In genomic region chr14:75993567-75994041, GRCh38 we compare ENCODE assay signal across 11 cellular contexts. TPM values are rescaled to one million over a fixed set of nuclear protein-coding genes. Genes with fewer than 3 reads are reported as not detected.
DNase-seq lines count a peak whose midpoint lies in the region; ATAC-seq and TF ChIP-seq lines count a peak whose summit lies in the region.
"Had no signal": no experiment of that assay in that cellular context is flagged by ENCODE, and none has a peak within 500 bp of the region (broad histone marks: within the 10 kb centered on the region; RNA-seq: fewer than 3 reads in every experiment).

No MANE protein-coding gene starts in this region.

- H3K4me1 ChIP-seq in Loucy (ENCODE audit: insufficient read depth, low read length, poor library complexity, severe bottlenecking) = peaks cover 8% of the 10 kb centered on the region
- peaks cover 52% of the 10 kb centered on the region for H3K4me1 ChIP-seq in psoas muscle

- H3K9me2 ChIP-seq in Loucy (replicated peaks; ENCODE audit: low read depth, low read length) = no peaks in the 10 kb centered on the region

- 84 to 91% (median 85%) methylated on average over 1 of the region's 1 CpG for WGBS in psoas muscle, 3 donors

- ATAC-seq in GM18498 (IDR thresholded peaks at IDR 0.05; ENCODE audit: unreplicated experiment) (peak; percentile 74), GM21723 (IDR thresholded peaks at IDR 0.05; ENCODE audit: unreplicated experiment) (peak; percentile 65), psoas muscle (no peak), GM19324 (IDR thresholded peaks at IDR 0.05; ENCODE audit: low FRiP score, unreplicated experiment) (no peak)

- DNase-seq in psoas muscle (no peak), putamen (ENCODE audit: low spot score) (no peak), OCI-M2 (lab: John Stamatoyannopoulos, UW; ENCODE audit: unreplicated experiment) (no peak), dorsolateral prefrontal cortex (no peak)
- DNase-seq: NCI-H2029 treated with DMSO at 0.1 percent for 48 hours had no signal

- H3K27me3 ChIP-seq in Loucy (ENCODE audit: insufficient read depth, low read length, poor library complexity, severe bottlenecking) = no peaks in the 10 kb centered on the region
- H3K27me3 ChIP-seq in psoas muscle (ENCODE audit: insufficient read depth in 3 of 3, low read length in 2 of 3) = no peaks in the 10 kb centered on the region
- H3K27me3 ChIP-seq in dorsolateral prefrontal cortex = no peaks in the 10 kb centered on the region
- H3K27me3 ChIP-seq: suprapubic skin had no signal

- intact Hi-C loops in psoas muscle (cut with DNase I) (no loop called here), dorsolateral prefrontal cortex (cut with DNase I) (no loop called here)

- TF ChIP-seq CTCF in Loucy (conservative IDR thresholded peaks at IDR 0.05; ENCODE audit: low read length) (peak; percentile 37), psoas muscle (IDR thresholded peaks at IDR 0.05) (no peak), dorsolateral prefrontal cortex (IDR thresholded peaks at IDR 0.05 in 54 of 56, conservative IDR thresholded peaks at IDR 0.05 in 2 of 56; ENCODE audit: low read depth in 1 of 56, partially characterized antibody in 56 of 56) (no peak)

- no peaks in the 10 kb centered on the region for H3K9me3 ChIP-seq in Loucy (ENCODE audit: insufficient read depth, low read depth, low read length)
- H3K9me3 ChIP-seq in psoas muscle = no peaks in the 10 kb centered on the region
- H3K9me3 ChIP-seq: suprapubic skin had no signal

- H2AFZ ChIP-seq in Loucy (ENCODE audit: low read length) = peak overlapping the region; percentile 74

- peak overlapping the region; percentile 44 for H3K4me2 ChIP-seq in Loucy (ENCODE audit: low read depth, low read length, poor library complexity, severe bottlenecking)

- no peak overlapping the region for H3K9ac ChIP-seq in Loucy (ENCODE audit: low read depth, low read length, poor library complexity, severe bottlenecking)

- H3K79me2 ChIP-seq in Loucy (ENCODE audit: insufficient read depth, low read length) = no peaks in the 10 kb centered on the region

- no peaks in the 10 kb centered on the region for H3F3A ChIP-seq in Loucy (ENCODE audit: low read depth)

- no peaks in the 10 kb centered on the region for H4K20me1 ChIP-seq in Loucy (ENCODE audit: insufficient read depth, low read length, poor library complexity, severe bottlenecking)

- peak overlapping the region; percentile 64 for H3K27ac ChIP-seq in psoas muscle
- H3K27ac ChIP-seq in dorsolateral prefrontal cortex = no peak overlapping the region
- H3K27ac ChIP-seq: epithelial cell of prostate, suprapubic skin had no signal

- H3K4me3 ChIP-seq in Loucy (ENCODE audit: low read length, poor library complexity, severe bottlenecking) = no peak overlapping the region
- H3K4me3 ChIP-seq in psoas muscle = no peak overlapping the region
- no peak overlapping the region for H3K4me3 ChIP-seq in dorsolateral prefrontal cortex
- H3K4me3 ChIP-seq: suprapubic skin had no signal

- no peaks in the 10 kb centered on the region for H3K36me3 ChIP-seq in Loucy (ENCODE audit: insufficient read depth, low read length)
- peaks cover 0 to 47% of the 10 kb centered on the region in 2 donors for H3K36me3 ChIP-seq in psoas muscle (ENCODE audit: insufficient read depth in 1 of 2, low read depth in 1 of 2)

RNA-seq across cellular contexts. Expression of gene IFT43, which starts 8.0 kb away (rescaled TPM):
- total RNA-seq in psoas muscle = 10 to 100 TPM; 10.4 to 23.6 (median 17.1) TPM
- polyA plus RNA-seq in psoas muscle = 10 to 100 TPM; 14.2 to 18.5 (median 15.1) TPM
- total RNA-seq in dorsolateral prefrontal cortex = 10 to 100 TPM; 24.1 to 68.0 (median 40.6) TPM

RNA-seq across cellular contexts. Expression of gene TGFB3, which starts 11.8 kb away (rescaled TPM):
- total RNA-seq in psoas muscle (100 to 1,000 TPM in 3 of 4 donors, 10 to 100 TPM in 1; 32.4 to 196 (median 174) TPM), dorsolateral prefrontal cortex (100 to 1,000 TPM in 13 of 120 experiments, 10 to 100 TPM in 107; 15.5 to 151 (median 45.7) TPM)
- 10 to 100 TPM in 2 of 3 donors, 1 to 10 TPM in 1; 9.0 to 62.7 (median 28.3) TPM for polyA plus RNA-seq in psoas muscle

Comparison
In these comparisons a context has a peak if more than half of its experiments do, and no peak if none do; other contexts are left out.
1. ATAC-seq: peak in GM18498 (single experiment) and GM21723 (single experiment); none in psoas muscle (0 of 4) and GM19324 (single experiment).